In genomic region chr2:186575302-186575701, GRCh38 we compare ENCODE assay signal across 9 cellular contexts. TPM values are rescaled to one million over a fixed set of nuclear protein-coding genes. Genes with fewer than 3 reads are reported as not detected.
A peak's percentile ranks its signal among the peaks of the same experiment; 100 is the strongest.
DNase-seq lines count a peak whose midpoint lies in the region; ATAC-seq and TF ChIP-seq lines count a peak whose summit lies in the region.
"Had no signal": no experiment of that assay in that cellular context is flagged by ENCODE, and none has a peak within 500 bp of the region (broad histone marks: within the 10 kb centered on the region; RNA-seq: fewer than 3 reads in every experiment).

No MANE protein-coding gene starts in this region.

- no peaks in the 10 kb centered on the region for H3K36me3 Mint-ChIP-seq in T-helper 2 cell treated with Interferon-gamma antibody and Interleukin-4, amounts not matched to agents 5 μg/mL and 100 μg/mL, for 36 hours (ENCODE audit: low read depth)

- peaks cover 2% of the 10 kb centered on the region for H3K4me1 Mint-ChIP-seq in T-helper 2 cell treated with Interferon-gamma antibody and Interleukin-4, amounts not matched to agents 5 μg/mL and 100 μg/mL, for 36 hours (ENCODE audit: low read depth)

- peak; percentile 64 for ATAC-seq in HG02759 (IDR thresholded peaks at IDR 0.05; ENCODE audit: unreplicated experiment)
- no peak for ATAC-seq in GM19328 (IDR thresholded peaks at IDR 0.05; ENCODE audit: unreplicated experiment)

- no peaks in the 10 kb centered on the region for H3K36me3 ChIP-seq in esophagus muscularis mucosa

- no peak overlapping the region for H3K4me3 ChIP-seq in esophagus muscularis mucosa

- H3K9me3 ChIP-seq in esophagus muscularis mucosa: no peaks in the 10 kb centered on the region

- no peak for TF ChIP-seq CTCF in esophagus muscularis mucosa (IDR thresholded peaks at IDR 0.05)

- no peaks in the 10 kb centered on the region for H3K27me3 ChIP-seq in esophagus muscularis mucosa

- DNase-seq in EL (peak; percentile 96), RKO (ENCODE audit: low spot score) (peak; percentile 98), esophagus muscularis mucosa (ENCODE audit: extremely low spot score) (no peak), pons (ENCODE audit: low spot score) (peak; percentile 87)
- no peak for DNase-seq in stimulated activated CD8-positive, alpha-beta memory T cell treated with anti-CD3 and anti-CD28 coated beads, Interleukin-4, amount 100 ng/mL, for 48 hours
- DNase-seq in T-helper 2 cell treated with Interferon-gamma antibody and Interleukin-4, amounts not matched to agents 5 μg/mL and 100 μg/mL, for 36 hours (ENCODE audit: low spot score): no peak

- no peak for TF ChIP-seq EP300 in esophagus muscularis mucosa (IDR thresholded peaks at IDR 0.05)

- intact Hi-C loops in esophagus muscularis mucosa (cut with DNase I): no loop called here

- no peak overlapping the region for H3K27ac Mint-ChIP-seq in T-helper 2 cell treated with Interferon-gamma antibody and Interleukin-4, amounts not matched to agents 5 μg/mL and 100 μg/mL, for 36 hours

- no peak for TF ChIP-seq POLR2A in esophagus muscularis mucosa (IDR thresholded peaks at IDR 0.05; ENCODE audit: low read depth)

- H3K27ac ChIP-seq in esophagus muscularis mucosa (replicated peaks in 1 of 4): peak overlapping the region; percentile 56 to 82 (median 58)
- H3K27ac ChIP-seq: parathyroid adenoma had no signal

- H3K4me1 ChIP-seq in esophagus muscularis mucosa: peaks cover 14 to 33% (median 24%) of the 10 kb centered on the region in 4 donors
- H3K4me1 ChIP-seq: parathyroid adenoma had no signal

- WGBS in esophagus muscularis mucosa: 3% methylated on average over 1 of the region's 1 CpG

- peaks cover 9% of the 10 kb centered on the region for H3K27me3 Mint-ChIP-seq in T-helper 2 cell treated with Interferon-gamma antibody and Interleukin-4, amounts not matched to agents 5 μg/mL and 100 μg/mL, for 36 hours (ENCODE audit: low read depth)

- no peak overlapping the region for H3K4me3 Mint-ChIP-seq in T-helper 2 cell treated with Interferon-gamma antibody and Interleukin-4, amounts not matched to agents 5 μg/mL and 100 μg/mL, for 36 hours

- H3K9me3 Mint-ChIP-seq in T-helper 2 cell treated with Interferon-gamma antibody and Interleukin-4, amounts not matched to agents 5 μg/mL and 100 μg/mL, for 36 hours: no peaks in the 10 kb centered on the region

RNA-seq across cellular contexts. Expression of gene ITGAV, which starts 14.6 kb away (rescaled TPM):
- total RNA-seq in esophagus muscularis mucosa: 100 to 1,000 TPM in 2 of 4 donors, 10 to 100 TPM in 2; 98.4 to 117 (median 105) TPM

Comparison
In these comparisons a context has a peak if more than half of its experiments do, and no peak if none do; other contexts are left out.
1. DNase-seq: peak in EL (single experiment), RKO (single experiment) and pons (single experiment); none in esophagus muscularis mucosa (single experiment), stimulated activated CD8-positive, alpha-beta memory T cell treated with anti-CD3 and anti-CD28 coated beads, Interleukin-4, amount 100 ng/mL, for 48 hours (single experiment) and T-helper 2 cell treated with Interferon-gamma antibody and Interleukin-4, amounts not matched to agents 5 μg/mL and 100 μg/mL, for 36 hours (single experiment).